1 cellular context compared by ENCODE assay signal in genomic region chr22:39889924-39890323, GRCh38.
TF ChIP-seq lines count a peak whose summit lies in the region.

No MANE protein-coding gene starts in this region.

TF ChIP-seq in HEK293, 187 proteins besides CTCF, POLR2A, EP300 and RAD21 (continued from another document):
- TF ChIP-seq ZNF791 (tag by site-specific recombination; IDR thresholded peaks at IDR 0.05) (0 out of 2 replicates have a peak, but pooled peaks have one; percentile 19), ZNF529 (tag by site-specific recombination; IDR thresholded peaks at IDR 0.05; ENCODE audit: insufficient replicate concordance) (peak; percentile 37), AEBP2 (tag by site-specific recombination; IDR thresholded peaks at IDR 0.05; ENCODE audit: borderline replicate concordance) (peak; percentile 87; the same call in 1 of the 2 replicates), ZBTB8A (tag by site-specific recombination; IDR thresholded peaks at IDR 0.05) (peak; percentile 72), ZNF266 (tag by site-specific recombination; IDR thresholded peaks at IDR 0.05; ENCODE audit: low read depth) (peak; percentile 79), ZNF394 (tag by site-specific recombination; IDR thresholded peaks at IDR 0.05; ENCODE audit: borderline replicate concordance) (peak; percentile 91), GLI2 (tag by site-specific recombination; IDR thresholded peaks at IDR 0.05; ENCODE audit: borderline replicate concordance, low read depth) (peak; percentile 47; the same call in 1 of the 2 replicates), ZNF433 (tag by site-specific recombination; IDR thresholded peaks at IDR 0.05; ENCODE audit: low read depth) (peak; percentile 54; the same call in 1 of the 2 replicates), ZNF138 (tag by site-specific recombination; IDR thresholded peaks at IDR 0.05; ENCODE audit: borderline replicate concordance) (0 out of 2 replicates have a peak, but pooled peaks have one; percentile 76), ZNF654 (tag by site-specific recombination; IDR thresholded peaks at IDR 0.05; ENCODE audit: low read depth) (peak; percentile 37), ZNF510 (tag by site-specific recombination; IDR thresholded peaks at IDR 0.05; ENCODE audit: insufficient replicate concordance) (peak; percentile 82), ZXDB (tag by site-specific recombination; IDR thresholded peaks at IDR 0.05) (peak; percentile 62), ZNF140 (tag by site-specific recombination; IDR thresholded peaks at IDR 0.05) (peak; percentile 84), ZNF560 (tag by site-specific recombination; IDR thresholded peaks at IDR 0.05; ENCODE audit: borderline replicate concordance) (peak; percentile 79; the same call in 1 of the 2 replicates), ZNF664 (tag by site-specific recombination; IDR thresholded peaks at IDR 0.05) (peak; percentile 56; the same call in 1 of the 2 replicates), ZFP37 (tag by site-specific recombination; IDR thresholded peaks at IDR 0.05) (0 out of 2 replicates have a peak, but pooled peaks have one; percentile 54)
- TF ChIP-seq, protein P1, sequence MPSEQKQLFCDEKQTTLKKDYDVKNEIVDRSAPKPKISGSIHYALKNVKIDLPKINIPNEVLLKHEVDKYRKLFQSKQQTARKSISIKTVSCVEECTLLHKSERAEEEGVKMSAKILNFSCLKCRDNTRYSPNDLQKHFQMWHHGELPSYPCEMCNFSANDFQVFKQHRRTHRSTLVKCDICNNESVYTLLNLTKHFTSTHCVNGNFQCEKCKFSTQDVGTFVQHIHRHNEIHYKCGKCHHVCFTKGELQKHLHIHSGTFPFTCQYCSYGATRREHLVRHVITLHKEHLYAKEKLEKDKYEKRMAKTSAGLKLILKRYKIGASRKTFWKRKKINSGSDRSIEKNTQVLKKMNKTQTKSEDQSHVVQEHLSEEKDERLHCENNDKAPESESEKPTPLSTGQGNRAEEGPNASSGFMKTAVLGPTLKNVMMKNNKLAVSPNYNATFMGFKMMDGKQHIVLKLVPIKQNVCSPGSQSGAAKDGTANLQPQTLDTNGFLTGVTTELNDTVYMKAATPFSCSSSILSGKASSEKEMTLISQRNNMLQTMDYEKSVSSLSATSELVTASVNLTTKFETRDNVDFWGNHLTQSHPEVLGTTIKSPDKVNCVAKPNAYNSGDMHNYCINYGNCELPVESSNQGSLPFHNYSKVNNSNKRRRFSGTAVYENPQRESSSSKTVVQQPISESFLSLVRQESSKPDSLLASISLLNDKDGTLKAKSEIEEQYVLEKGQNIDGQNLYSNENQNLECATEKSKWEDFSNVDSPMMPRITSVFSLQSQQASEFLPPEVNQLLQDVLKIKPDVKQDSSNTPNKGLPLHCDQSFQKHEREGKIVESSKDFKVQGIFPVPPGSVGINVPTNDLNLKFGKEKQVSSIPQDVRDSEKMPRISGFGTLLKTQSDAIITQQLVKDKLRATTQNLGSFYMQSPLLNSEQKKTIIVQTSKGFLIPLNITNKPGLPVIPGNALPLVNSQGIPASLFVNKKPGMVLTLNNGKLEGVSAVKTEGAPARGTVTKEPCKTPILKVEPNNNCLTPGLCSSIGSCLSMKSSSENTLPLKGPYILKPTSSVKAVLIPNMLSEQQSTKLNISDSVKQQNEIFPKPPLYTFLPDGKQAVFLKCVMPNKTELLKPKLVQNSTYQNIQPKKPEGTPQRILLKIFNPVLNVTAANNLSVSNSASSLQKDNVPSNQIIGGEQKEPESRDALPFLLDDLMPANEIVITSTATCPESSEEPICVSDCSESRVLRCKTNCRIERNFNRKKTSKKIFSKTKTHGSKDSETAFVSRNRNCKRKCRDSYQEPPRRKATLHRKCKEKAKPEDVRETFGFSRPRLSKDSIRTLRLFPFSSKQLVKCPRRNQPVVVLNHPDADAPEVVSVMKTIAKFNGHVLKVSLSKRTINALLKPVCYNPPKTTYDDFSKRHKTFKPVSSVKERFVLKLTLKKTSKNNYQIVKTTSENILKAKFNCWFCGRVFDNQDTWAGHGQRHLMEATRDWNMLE (tag by site-specific recombination; conservative IDR thresholded peaks at IDR 0.05; ENCODE audit: low read depth) = peak; percentile 93
- TF ChIP-seq, protein P2, sequence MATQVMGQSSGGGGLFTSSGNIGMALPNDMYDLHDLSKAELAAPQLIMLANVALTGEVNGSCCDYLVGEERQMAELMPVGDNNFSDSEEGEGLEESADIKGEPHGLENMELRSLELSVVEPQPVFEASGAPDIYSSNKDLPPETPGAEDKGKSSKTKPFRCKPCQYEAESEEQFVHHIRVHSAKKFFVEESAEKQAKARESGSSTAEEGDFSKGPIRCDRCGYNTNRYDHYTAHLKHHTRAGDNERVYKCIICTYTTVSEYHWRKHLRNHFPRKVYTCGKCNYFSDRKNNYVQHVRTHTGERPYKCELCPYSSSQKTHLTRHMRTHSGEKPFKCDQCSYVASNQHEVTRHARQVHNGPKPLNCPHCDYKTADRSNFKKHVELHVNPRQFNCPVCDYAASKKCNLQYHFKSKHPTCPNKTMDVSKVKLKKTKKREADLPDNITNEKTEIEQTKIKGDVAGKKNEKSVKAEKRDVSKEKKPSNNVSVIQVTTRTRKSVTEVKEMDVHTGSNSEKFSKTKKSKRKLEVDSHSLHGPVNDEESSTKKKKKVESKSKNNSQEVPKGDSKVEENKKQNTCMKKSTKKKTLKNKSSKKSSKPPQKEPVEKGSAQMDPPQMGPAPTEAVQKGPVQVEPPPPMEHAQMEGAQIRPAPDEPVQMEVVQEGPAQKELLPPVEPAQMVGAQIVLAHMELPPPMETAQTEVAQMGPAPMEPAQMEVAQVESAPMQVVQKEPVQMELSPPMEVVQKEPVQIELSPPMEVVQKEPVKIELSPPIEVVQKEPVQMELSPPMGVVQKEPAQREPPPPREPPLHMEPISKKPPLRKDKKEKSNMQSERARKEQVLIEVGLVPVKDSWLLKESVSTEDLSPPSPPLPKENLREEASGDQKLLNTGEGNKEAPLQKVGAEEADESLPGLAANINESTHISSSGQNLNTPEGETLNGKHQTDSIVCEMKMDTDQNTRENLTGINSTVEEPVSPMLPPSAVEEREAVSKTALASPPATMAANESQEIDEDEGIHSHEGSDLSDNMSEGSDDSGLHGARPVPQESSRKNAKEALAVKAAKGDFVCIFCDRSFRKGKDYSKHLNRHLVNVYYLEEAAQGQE (tag by site-specific recombination; IDR thresholded peaks at IDR 0.05) = peak; percentile 69
